ENCODE assay signal across 8 cellular contexts in the genomic region with DNA sequence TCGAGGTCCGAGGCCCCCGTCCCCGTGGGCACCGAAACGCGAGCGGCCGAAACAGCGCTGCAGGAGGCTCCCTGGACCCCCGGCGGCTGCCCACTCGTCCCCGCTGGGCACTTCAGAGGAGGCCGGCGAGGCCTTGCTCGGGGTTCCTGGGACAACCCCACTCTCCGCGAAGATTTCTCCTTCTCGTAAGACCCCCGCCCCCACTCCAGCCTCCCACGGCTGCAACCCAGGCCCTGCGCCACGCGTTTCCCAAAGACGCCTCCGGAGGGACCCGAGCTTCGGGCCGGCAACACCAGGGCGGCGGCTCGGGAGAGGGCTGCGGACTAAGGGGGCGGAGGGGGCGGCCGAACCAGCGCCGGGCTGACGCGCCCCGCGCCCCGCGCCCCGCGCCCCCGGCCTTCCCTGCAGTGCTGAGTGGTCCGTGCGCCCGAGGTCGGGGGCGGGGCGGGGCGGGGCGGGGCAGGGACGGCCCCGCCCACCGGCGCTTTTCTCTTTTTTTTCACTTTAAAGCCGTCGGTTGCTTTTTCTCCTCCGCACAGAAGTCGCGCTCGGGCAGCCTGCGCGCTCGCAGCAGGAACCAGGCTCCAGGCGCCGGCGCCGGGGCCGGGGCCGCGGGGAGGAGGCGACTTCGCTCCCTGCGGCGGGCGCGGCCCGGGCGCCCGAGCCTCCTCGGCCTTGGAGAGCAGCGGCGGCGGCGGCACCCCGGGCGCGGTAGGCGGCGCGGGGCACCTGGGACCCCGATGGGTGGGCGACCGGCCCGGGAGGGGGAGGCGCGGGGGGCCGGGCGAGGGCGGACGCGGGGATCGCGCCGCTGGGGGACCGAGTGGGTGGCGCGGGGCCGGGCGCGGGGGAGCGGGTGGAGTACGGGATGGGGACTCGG.
DNase-seq lines count a peak whose midpoint lies in the region; ATAC-seq and TF ChIP-seq lines count a peak whose summit lies in the region.

Gene SPSB1 (plus strand): TSS at position 534 of the 880 bp plus-strand sequence. CDS start 62,998 bp downstream, outside the sequence.

- TF ChIP-seq CTCF in choroid plexus epithelial cell (conservative IDR thresholded peaks at IDR 0.05; ENCODE audit: low read depth, low read length), result no peak

- DNase-seq in AG08395 (ENCODE audit: low spot score) (peak; percentile 65), NCI-H1930 (lab: John Stamatoyannopoulos, UW) (peak; percentile 16 to 67), choroid plexus epithelial cell (ENCODE audit: low read depth) (peak; percentile 85), kidney tubule cell (ENCODE audit: low spot score) (peak; percentile 84)
- peak; percentile 32 to 41 for DNase-seq in stimulated activated CD4-positive, alpha-beta T cell treated with anti-CD3 and anti-CD28 coated beads, Interleukin-1b, Interleukin-23, amount 100 ng/mL, for 1 hour (ENCODE audit: low read depth in 2 of 2)

- H3K4me3 ChIP-seq in choroid plexus epithelial cell (ENCODE audit: low read depth, low read length), result peak within 1 kb of the TSS; percentile 73

- peak; percentile 49 for ATAC-seq in GM19023 (IDR thresholded peaks at IDR 0.05; ENCODE audit: unreplicated experiment)
- ATAC-seq in activated CD4-positive, CD25-positive, alpha-beta regulatory T cell treated with anti-CD3 and anti-CD28 coated beads, Interleukin-2, amount 50 U/mL, for 24 hours, result peak; percentile 41 to 44
- no peak for ATAC-seq in HG03521 (IDR thresholded peaks at IDR 0.05; ENCODE audit: unreplicated experiment)
